8 cellular contexts compared by ENCODE assay signal in genomic region chr19:55212447-55212846, GRCh38. TPM values are rescaled to one million over a fixed set of nuclear protein-coding genes. Genes with fewer than 3 reads are reported as not detected.
DNase-seq lines count a peak whose midpoint lies in the region; ATAC-seq and TF ChIP-seq lines count a peak whose summit lies in the region.

No MANE protein-coding gene starts in this region.

- TF ChIP-seq CTCF in Calu3 (IDR thresholded peaks at IDR 0.05; ENCODE audit: unreplicated experiment): peak; percentile 36
- peak; percentile 9 for TF ChIP-seq CTCF in mucosa of descending colon (IDR thresholded peaks at IDR 0.05)

- intact Hi-C loops in Calu3 (cut with micrococcal nuclease; ENCODE audit: unreplicated experiment) (loop anchor here (5.0 kb wide), 1 partner anchor 35 kb away; no protein-coding TSS in a partner anchor), mucosa of descending colon (cut with DNase I, micrococcal nuclease) (no loop called here)

- no peak overlapping the region for H3K4me3 ChIP-seq in mucosa of descending colon

- no TSS peak for BruUV-seq in Calu3 (replicated peaks; lab: Mats Ljungman, UMichigan)

- no peaks in the 10 kb centered on the region for H3K9me3 ChIP-seq in mucosa of descending colon

- DNase-seq in Calu3 (peak; percentile 48), M059J (ENCODE audit: low read depth) (peak; percentile 17), mucosa of descending colon (peak; percentile 61 to 76 (median 75))
- peak; percentile 65 for DNase-seq in activated CD8-positive, alpha-beta memory T cell treated with anti-CD3 and anti-CD28 coated beads, Interleukin-2, amount 50 U/mL, for 48 hours

- H3K36me3 ChIP-seq in mucosa of descending colon (ENCODE audit: low read depth): no peaks in the 10 kb centered on the region

- CTCF ChIA-PET in Calu3 (lab: Charles Lee): no interaction called here

- ATAC-seq in mucosa of descending colon (peak; percentile 28), HG03378 (IDR thresholded peaks at IDR 0.05; ENCODE audit: unreplicated experiment) (no peak), GM21360 (IDR thresholded peaks at IDR 0.05; ENCODE audit: unreplicated experiment) (no peak), GM18502 (IDR thresholded peaks at IDR 0.05; ENCODE audit: poor library complexity, unreplicated experiment) (no peak), HG02759 (IDR thresholded peaks at IDR 0.05; ENCODE audit: unreplicated experiment) (no peak)

- no peak overlapping the region for H3K4me3 Mint-ChIP-seq in Calu3 (ENCODE audit: low read depth, unreplicated experiment)

- peaks cover 41% of the 10 kb centered on the region for H3K4me1 Mint-ChIP-seq in Calu3 (ENCODE audit: low read depth, unreplicated experiment)

- peaks cover 9% of the 10 kb centered on the region for H3K4me1 ChIP-seq in mucosa of descending colon (ENCODE audit: low read depth)

- H3K9me3 Mint-ChIP-seq in Calu3 (ENCODE audit: low read depth, unreplicated experiment): peaks cover 7% of the 10 kb centered on the region

- peaks cover 44% of the 10 kb centered on the region for H3K36me3 Mint-ChIP-seq in Calu3 (ENCODE audit: insufficient read depth, unreplicated experiment)

- no peaks in the 10 kb centered on the region for H3K27me3 Mint-ChIP-seq in Calu3 (ENCODE audit: unreplicated experiment)

- H3K27ac Mint-ChIP-seq in Calu3 (ENCODE audit: unreplicated experiment): no peak overlapping the region

RNA-seq across cellular contexts. Expression of gene PTPRH, which starts 3.1 kb away (rescaled TPM):
- 34.6 and 43.2 TPM in 2 replicates for total RNA-seq in Calu3 (2022)
- 0.79 and 1.5 TPM in 2 replicates for total RNA-seq in M059J (2014; rRNA removed; shearing (Covaris generic))
- 100 to 1,000 TPM in 1 of 3 donors, 10 to 100 TPM in 2; 62.3 to 181 (median 94.8) TPM for total RNA-seq in mucosa of descending colon

RNA-seq across cellular contexts. Expression of gene TMEM86B, which starts 16.1 kb away (rescaled TPM):
- total RNA-seq in Calu3 (2022): 14.3 and 14.7 TPM in 2 replicates
- total RNA-seq in M059J (2014; rRNA removed; shearing (Covaris generic)): 1.2 and 1.7 TPM in 2 replicates
- total RNA-seq in mucosa of descending colon: 1 to 10 TPM; 3.4 to 4.5 (median 3.7) TPM

RNA-seq across cellular contexts. Expression of gene SYT5, which starts 32.4 kb away (rescaled TPM):
- total RNA-seq in Calu3 (2022) (0.54 and 0.71 TPM in 2 replicates), mucosa of descending colon (1 to 10 TPM; 1.0 to 2.9 (median 1.2) TPM)
- total RNA-seq in M059J (2014; rRNA removed; shearing (Covaris generic)): not detected in 2 replicates

RNA-seq across cellular contexts. Expression of gene DNAAF3, which starts 46.0 kb away (rescaled TPM):
- total RNA-seq in Calu3 (2022) (10.3 and 13.1 TPM in 2 replicates), mucosa of descending colon (1 to 10 TPM in 1 of 3 donors, under 1 TPM in 2; 0.54 to 1.0 (median 0.69) TPM)
- 0.44 and 4.0 TPM in 2 replicates for total RNA-seq in M059J (2014; rRNA removed; shearing (Covaris generic))

RNA-seq across cellular contexts. Expression of gene PPP6R1, which starts 46.4 kb away (rescaled TPM):
- 126 and 132 TPM in 2 replicates for total RNA-seq in Calu3 (2022)
- total RNA-seq in M059J (2014; rRNA removed; shearing (Covaris generic)): 23.9 and 48.8 TPM in 2 replicates
- total RNA-seq in mucosa of descending colon: 10 to 100 TPM; 60.0 to 72.9 (median 65.9) TPM

Comparison
In these comparisons a context has a peak if more than half of its experiments do, and no peak if none do; other contexts are left out.
1. DNase-seq: peak in every context shown above with its lines; median percentile 75 in mucosa of descending colon; 65 in activated CD8-positive, alpha-beta memory T cell treated with anti-CD3 and anti-CD28 coated beads, Interleukin-2, amount 50 U/mL, for 48 hours; 48 in Calu3; 17 in M059J.
2. RNA of gene PTPRH, which starts 3.1 kb away (total RNA-seq): 62.3 to 181 TPM in mucosa of descending colon and 34.6 to 43.2 TPM in Calu3; 0.79 to 1.5 TPM in M059J; every median in the first group is over 10 times any median in the second.